In genomic region chr6:79399499-79399898, GRCh38 we compare ENCODE assay signal across 1 cellular context.
TF ChIP-seq lines count a peak whose summit lies in the region.

No MANE protein-coding gene starts in this region.

TF ChIP-seq in HepG2, 621 proteins besides CTCF, POLR2A, EP300 and RAD21 (continued from another document and continues in another):
- no peak for TF ChIP-seq STAT6 (CRISPR knock-in tag; IDR thresholded peaks at IDR 0.05; ENCODE audit: borderline replicate concordance)
- no peak for TF ChIP-seq ZBTB25 (CRISPR knock-in tag; IDR thresholded peaks at IDR 0.05)
- no peak for TF ChIP-seq ZNF558 (CRISPR knock-in tag; IDR thresholded peaks at IDR 0.05; ENCODE audit: borderline replicate concordance)
- no peak for TF ChIP-seq AKNA (CRISPR knock-in tag; IDR thresholded peaks at IDR 0.05; ENCODE audit: borderline replicate concordance)
- no peak for TF ChIP-seq ZKSCAN5 (CRISPR knock-in tag; IDR thresholded peaks at IDR 0.05)
- no peak for TF ChIP-seq ZNF101 (CRISPR knock-in tag; IDR thresholded peaks at IDR 0.05; ENCODE audit: borderline replicate concordance, low read depth)
- TF ChIP-seq ATF1 (CRISPR knock-in tag; IDR thresholded peaks at IDR 0.05), result no peak
- TF ChIP-seq, protein P1, sequence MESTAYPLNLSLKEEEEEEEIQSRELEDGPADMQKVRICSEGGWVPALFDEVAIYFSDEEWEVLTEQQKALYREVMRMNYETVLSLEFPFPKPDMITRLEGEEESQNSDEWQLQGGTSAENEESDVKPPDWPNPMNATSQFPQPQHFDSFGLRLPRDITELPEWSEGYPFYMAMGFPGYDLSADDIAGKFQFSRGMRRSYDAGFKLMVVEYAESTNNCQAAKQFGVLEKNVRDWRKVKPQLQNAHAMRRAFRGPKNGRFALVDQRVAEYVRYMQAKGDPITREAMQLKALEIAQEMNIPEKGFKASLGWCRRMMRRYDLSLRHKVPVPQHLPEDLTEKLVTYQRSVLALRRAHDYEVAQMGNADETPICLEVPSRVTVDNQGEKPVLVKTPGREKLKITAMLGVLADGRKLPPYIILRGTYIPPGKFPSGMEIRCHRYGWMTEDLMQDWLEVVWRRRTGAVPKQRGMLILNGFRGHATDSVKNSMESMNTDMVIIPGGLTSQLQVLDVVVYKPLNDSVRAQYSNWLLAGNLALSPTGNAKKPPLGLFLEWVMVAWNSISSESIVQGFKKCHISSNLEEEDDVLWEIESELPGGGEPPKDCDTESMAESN (CRISPR knock-in tag; conservative IDR thresholded peaks at IDR 0.05), result no peak
- no peak for TF ChIP-seq FLYWCH1 (CRISPR knock-in tag; IDR thresholded peaks at IDR 0.05)
- no peak for TF ChIP-seq ZNF180 (CRISPR knock-in tag; IDR thresholded peaks at IDR 0.05; ENCODE audit: borderline replicate concordance, low read depth)
- TF ChIP-seq, protein P2, sequence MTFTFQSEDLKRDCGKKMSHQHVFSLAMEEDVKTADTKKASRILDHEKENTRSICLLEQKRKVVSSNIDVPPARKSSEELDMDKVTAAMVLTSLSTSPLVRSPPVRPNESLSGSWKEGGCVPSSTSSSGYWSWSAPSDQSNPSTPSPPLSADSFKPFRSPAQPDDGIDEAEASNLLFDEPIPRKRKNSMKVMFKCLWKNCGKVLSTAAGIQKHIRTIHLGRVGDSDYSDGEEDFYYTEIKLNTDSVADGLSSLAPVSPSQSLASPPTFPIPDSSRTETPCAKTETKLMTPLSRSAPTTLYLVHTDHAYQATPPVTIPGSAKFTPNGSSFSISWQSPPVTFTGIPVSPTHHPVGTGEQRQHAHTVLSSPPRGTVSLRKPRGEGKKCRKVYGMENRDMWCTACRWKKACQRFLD (CRISPR knock-in tag; IDR thresholded peaks at IDR 0.05; ENCODE audit: borderline replicate concordance), result no peak
- TF ChIP-seq MYC (CRISPR knock-in tag; IDR thresholded peaks at IDR 0.05; ENCODE audit: borderline replicate concordance), result no peak
- no peak for TF ChIP-seq ZNF337 (CRISPR knock-in tag; IDR thresholded peaks at IDR 0.05; ENCODE audit: borderline replicate concordance, low read depth)
- no peak for TF ChIP-seq NONO (IDR thresholded peaks at IDR 0.05)
- no peak; the same call in 1 of the 2 replicates for TF ChIP-seq NONO (CRISPR knock-in tag; conservative IDR thresholded peaks at IDR 0.05)
- no peak for TF ChIP-seq FIP1L1 (IDR thresholded peaks at IDR 0.05; ENCODE audit: borderline replicate concordance, insufficient read depth, low read depth, low read length)
- TF ChIP-seq CEBPZ (IDR thresholded peaks at IDR 0.05; ENCODE audit: low read length), result no peak
- no peak for TF ChIP-seq TOPORS (CRISPR knock-in tag; IDR thresholded peaks at IDR 0.05)
- no peak for TF ChIP-seq ZNF629 (CRISPR knock-in tag; conservative IDR thresholded peaks at IDR 0.05)
- TF ChIP-seq, protein P3, sequence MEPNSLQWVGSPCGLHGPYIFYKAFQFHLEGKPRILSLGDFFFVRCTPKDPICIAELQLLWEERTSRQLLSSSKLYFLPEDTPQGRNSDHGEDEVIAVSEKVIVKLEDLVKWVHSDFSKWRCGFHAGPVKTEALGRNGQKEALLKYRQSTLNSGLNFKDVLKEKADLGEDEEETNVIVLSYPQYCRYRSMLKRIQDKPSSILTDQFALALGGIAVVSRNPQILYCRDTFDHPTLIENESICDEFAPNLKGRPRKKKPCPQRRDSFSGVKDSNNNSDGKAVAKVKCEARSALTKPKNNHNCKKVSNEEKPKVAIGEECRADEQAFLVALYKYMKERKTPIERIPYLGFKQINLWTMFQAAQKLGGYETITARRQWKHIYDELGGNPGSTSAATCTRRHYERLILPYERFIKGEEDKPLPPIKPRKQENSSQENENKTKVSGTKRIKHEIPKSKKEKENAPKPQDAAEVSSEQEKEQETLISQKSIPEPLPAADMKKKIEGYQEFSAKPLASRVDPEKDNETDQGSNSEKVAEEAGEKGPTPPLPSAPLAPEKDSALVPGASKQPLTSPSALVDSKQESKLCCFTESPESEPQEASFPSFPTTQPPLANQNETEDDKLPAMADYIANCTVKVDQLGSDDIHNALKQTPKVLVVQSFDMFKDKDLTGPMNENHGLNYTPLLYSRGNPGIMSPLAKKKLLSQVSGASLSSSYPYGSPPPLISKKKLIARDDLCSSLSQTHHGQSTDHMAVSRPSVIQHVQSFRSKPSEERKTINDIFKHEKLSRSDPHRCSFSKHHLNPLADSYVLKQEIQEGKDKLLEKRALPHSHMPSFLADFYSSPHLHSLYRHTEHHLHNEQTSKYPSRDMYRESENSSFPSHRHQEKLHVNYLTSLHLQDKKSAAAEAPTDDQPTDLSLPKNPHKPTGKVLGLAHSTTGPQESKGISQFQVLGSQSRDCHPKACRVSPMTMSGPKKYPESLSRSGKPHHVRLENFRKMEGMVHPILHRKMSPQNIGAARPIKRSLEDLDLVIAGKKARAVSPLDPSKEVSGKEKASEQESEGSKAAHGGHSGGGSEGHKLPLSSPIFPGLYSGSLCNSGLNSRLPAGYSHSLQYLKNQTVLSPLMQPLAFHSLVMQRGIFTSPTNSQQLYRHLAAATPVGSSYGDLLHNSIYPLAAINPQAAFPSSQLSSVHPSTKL (CRISPR knock-in tag; IDR thresholded peaks at IDR 0.05), result peak; percentile 72; the same call in 1 of the 2 replicates
- peak; percentile 65 for TF ChIP-seq BCL6 (CRISPR knock-in tag; IDR thresholded peaks at IDR 0.05)
- 0 out of 2 replicates have a peak, but pooled peaks have one; percentile 31 for TF ChIP-seq TGIF2 (CRISPR knock-in tag; IDR thresholded peaks at IDR 0.05)
- TF ChIP-seq, protein P4, sequence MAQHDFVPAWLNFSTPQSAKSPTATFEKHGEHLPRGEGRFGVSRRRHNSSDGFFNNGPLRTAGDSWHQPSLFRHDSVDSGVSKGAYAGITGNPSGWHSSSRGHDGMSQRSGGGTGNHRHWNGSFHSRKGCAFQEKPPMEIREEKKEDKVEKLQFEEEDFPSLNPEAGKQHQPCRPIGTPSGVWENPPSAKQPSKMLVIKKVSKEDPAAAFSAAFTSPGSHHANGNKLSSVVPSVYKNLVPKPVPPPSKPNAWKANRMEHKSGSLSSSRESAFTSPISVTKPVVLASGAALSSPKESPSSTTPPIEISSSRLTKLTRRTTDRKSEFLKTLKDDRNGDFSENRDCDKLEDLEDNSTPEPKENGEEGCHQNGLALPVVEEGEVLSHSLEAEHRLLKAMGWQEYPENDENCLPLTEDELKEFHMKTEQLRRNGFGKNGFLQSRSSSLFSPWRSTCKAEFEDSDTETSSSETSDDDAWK (CRISPR knock-in tag; IDR thresholded peaks at IDR 0.05), result no peak
- TF ChIP-seq ZFP41 (CRISPR knock-in tag; IDR thresholded peaks at IDR 0.05; ENCODE audit: borderline replicate concordance), result no peak
- no peak for TF ChIP-seq TCF12 (IDR thresholded peaks at IDR 0.05)
- TF ChIP-seq TCF12 (CRISPR knock-in tag; IDR thresholded peaks at IDR 0.05), result no peak
- TF ChIP-seq CREB1 (IDR thresholded peaks at IDR 0.05), result no peak
- no peak for TF ChIP-seq CREB1 (CRISPR knock-in tag; IDR thresholded peaks at IDR 0.05)
- no peak for TF ChIP-seq ZHX1 (CRISPR knock-in tag; IDR thresholded peaks at IDR 0.05; ENCODE audit: low read depth)
- TF ChIP-seq SMAD9 (CRISPR knock-in tag; IDR thresholded peaks at IDR 0.05), result no peak
